ENCODE assay signal across 9 cellular contexts in the genomic region with DNA sequence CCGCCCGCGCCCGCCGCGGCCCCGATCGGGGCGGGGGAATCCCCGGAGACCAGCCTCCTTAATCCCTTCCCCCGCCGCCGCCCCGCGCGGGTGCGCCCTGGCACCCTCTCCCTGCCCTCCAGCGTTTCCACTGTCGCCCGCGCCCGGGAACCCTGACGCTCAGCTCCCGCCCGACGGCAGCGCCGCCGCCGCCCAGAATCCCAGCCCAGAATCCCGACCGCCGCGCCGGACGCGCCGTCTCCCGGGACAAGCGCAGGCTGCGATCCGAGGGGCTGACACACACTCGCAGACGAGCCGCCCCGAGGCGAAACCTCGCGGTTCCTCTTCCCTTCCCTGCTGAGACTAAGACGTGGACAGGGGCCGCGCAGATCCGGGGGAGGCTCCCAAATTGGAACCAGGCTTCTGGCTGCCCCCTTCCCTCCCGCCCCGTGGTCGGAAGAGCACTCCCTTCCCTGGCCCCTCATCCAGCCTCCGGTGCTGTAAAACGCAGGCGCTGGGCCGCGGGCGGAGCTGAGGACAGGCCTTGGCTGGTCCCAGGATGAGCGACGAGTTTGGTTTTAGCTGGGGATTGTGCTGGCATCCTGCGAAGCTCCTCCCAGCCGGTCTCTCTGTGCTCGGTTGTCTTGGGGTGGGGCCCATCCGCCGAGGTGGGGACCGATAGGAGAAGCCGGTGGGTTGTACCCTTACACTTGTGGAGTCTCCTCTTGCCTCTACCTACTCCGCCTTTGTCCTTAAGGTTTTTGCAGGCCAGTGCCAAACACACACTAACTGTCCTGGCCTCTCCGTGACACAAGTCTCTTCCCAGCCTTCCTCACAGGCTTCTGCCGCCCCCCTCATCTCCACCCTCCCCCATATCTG. TPM values are rescaled to one million over a fixed set of nuclear protein-coding genes. Genes with fewer than 3 reads are reported as not detected.
DNase-seq lines count a peak whose midpoint lies in the region; ATAC-seq and TF ChIP-seq lines count a peak whose summit lies in the region.
"Had no signal": no experiment of that assay in that cellular context is flagged by ENCODE, and none has a peak within 500 bp of the region (broad histone marks: within the 10 kb centered on the region; RNA-seq: fewer than 3 reads in every experiment).

No MANE protein-coding gene starts in this region.

- H3K4me2 ChIP-seq in Loucy (ENCODE audit: low read depth, low read length, poor library complexity, severe bottlenecking), result peak overlapping the region; percentile 84

- no peaks in the 10 kb centered on the region for H3K4me1 Mint-ChIP-seq in activated T-helper 17 cell treated with anti-CD3 and anti-CD28 coated beads, Interleukin-2, amount 50 U/mL, for 72 hours

- H3K27me3 Mint-ChIP-seq in activated T-helper 17 cell treated with anti-CD3 and anti-CD28 coated beads, Interleukin-2, amount 50 U/mL, for 72 hours, result peaks cover 4% of the 10 kb centered on the region

- H3K4me3 Mint-ChIP-seq in activated T-helper 17 cell treated with anti-CD3 and anti-CD28 coated beads, Interleukin-2, amount 50 U/mL, for 72 hours, result peak overlapping the region; percentile 83

- ATAC-seq in GM21825 (IDR thresholded peaks at IDR 0.05; ENCODE audit: unreplicated experiment), result peak; percentile 34
- ATAC-seq in activated T-helper 17 cell treated with anti-CD3 and anti-CD28 coated beads, Interleukin-2, amount 50 U/mL, for 72 hours (replicated peaks), result peak; percentile 38

- H3K27ac Mint-ChIP-seq in activated T-helper 17 cell treated with anti-CD3 and anti-CD28 coated beads, Interleukin-2, amount 50 U/mL, for 72 hours, result peak overlapping the region; percentile 49

- H3K9me3 Mint-ChIP-seq in activated T-helper 17 cell treated with anti-CD3 and anti-CD28 coated beads, Interleukin-2, amount 50 U/mL, for 72 hours, result no peaks in the 10 kb centered on the region

- H3F3A ChIP-seq in Loucy (ENCODE audit: low read depth), result no peaks in the 10 kb centered on the region

- H3K4me1 ChIP-seq in Loucy (ENCODE audit: insufficient read depth, low read length, poor library complexity, severe bottlenecking), result peaks cover 58% of the 10 kb centered on the region

- no peaks in the 10 kb centered on the region for H3K9me3 ChIP-seq in Loucy (ENCODE audit: insufficient read depth, low read depth, low read length)

- H3K9ac ChIP-seq in Loucy (ENCODE audit: low read depth, low read length, poor library complexity, severe bottlenecking), result peak overlapping the region; percentile 87

- DNase-seq in NCI-H2171 treated with DMSO at 0.1 percent for 48 hours (lab: John Stamatoyannopoulos, UW), result peak; percentile 21
- DNase-seq in NCI-H2171 (lab: John Stamatoyannopoulos, UW), result no peak
- DNase-seq in germinal center (ENCODE audit: low spot score), result peak; percentile 60
- DNase-seq in nucleus accumbens (lab: John Stamatoyannopoulos, UW), result peak in 34 of 56 donors; percentile 7 to 74 (median 42)
- no peak for DNase-seq in NCI-H748 (lab: John Stamatoyannopoulos, UW; ENCODE audit: unreplicated experiment)

- no peaks in the 10 kb centered on the region for H3K27me3 ChIP-seq in Loucy (ENCODE audit: insufficient read depth, low read length, poor library complexity, severe bottlenecking)

- no peaks in the 10 kb centered on the region for H3K36me3 Mint-ChIP-seq in activated T-helper 17 cell treated with anti-CD3 and anti-CD28 coated beads, Interleukin-2, amount 50 U/mL, for 72 hours (ENCODE audit: low read depth)

- H3K79me2 ChIP-seq in Loucy (ENCODE audit: insufficient read depth, low read length), result peaks cover 19% of the 10 kb centered on the region; the same call in 1 of the 2 replicates

- peaks cover 7% of the 10 kb centered on the region for H4K20me1 ChIP-seq in Loucy (ENCODE audit: insufficient read depth, low read length, poor library complexity, severe bottlenecking)

- H2AFZ ChIP-seq in Loucy (ENCODE audit: low read length), result peak overlapping the region; percentile 85

- H3K4me3 ChIP-seq in Loucy (ENCODE audit: low read length, poor library complexity, severe bottlenecking), result peak overlapping the region; percentile 85

- no peak for TF ChIP-seq CTCF in Loucy (conservative IDR thresholded peaks at IDR 0.05; ENCODE audit: low read length)

- H3K9me2 ChIP-seq in Loucy (replicated peaks; ENCODE audit: low read depth, low read length), result no peaks in the 10 kb centered on the region

- H3K36me3 ChIP-seq in Loucy (ENCODE audit: insufficient read depth, low read length), result no peaks in the 10 kb centered on the region

RNA-seq across cellular contexts. Expression of a gene that starts 1.1 kb away (rescaled TPM):
- total RNA-seq in activated T-helper 17 cell treated with anti-CD3 and anti-CD28 coated beads, Interleukin-2, amount 50 U/mL, for 72 hours, result 1 to 10 TPM; 2.0 TPM

RNA-seq across cellular contexts. Expression of a gene that starts 22.3 kb away (rescaled TPM):
- 10 to 100 TPM; 31.1 to 36.8 TPM for total RNA-seq in activated T-helper 17 cell treated with anti-CD3 and anti-CD28 coated beads, Interleukin-2, amount 50 U/mL, for 72 hours

RNA-seq across cellular contexts. Expression of a gene that starts 27.6 kb away (rescaled TPM):
- 1 to 10 TPM; 1.5 to 1.9 TPM for total RNA-seq in activated T-helper 17 cell treated with anti-CD3 and anti-CD28 coated beads, Interleukin-2, amount 50 U/mL, for 72 hours

RNA-seq across cellular contexts. Expression of a gene that starts 57.2 kb away (rescaled TPM):
- total RNA-seq in activated T-helper 17 cell treated with anti-CD3 and anti-CD28 coated beads, Interleukin-2, amount 50 U/mL, for 72 hours, result not detected
- total RNA-seq: pulmonary artery endothelial cell had no signal

Comparison
In these comparisons a context has a peak if more than half of its experiments do, and no peak if none do; other contexts are left out.
1. DNase-seq: peak in NCI-H2171 treated with DMSO at 0.1 percent for 48 hours (single experiment), germinal center (single experiment) and nucleus accumbens (34 of 56); none in NCI-H2171 (single experiment) and NCI-H748 (single experiment).